Comparison of ENCODE assay signal across 2 cellular contexts in the genomic region with DNA sequence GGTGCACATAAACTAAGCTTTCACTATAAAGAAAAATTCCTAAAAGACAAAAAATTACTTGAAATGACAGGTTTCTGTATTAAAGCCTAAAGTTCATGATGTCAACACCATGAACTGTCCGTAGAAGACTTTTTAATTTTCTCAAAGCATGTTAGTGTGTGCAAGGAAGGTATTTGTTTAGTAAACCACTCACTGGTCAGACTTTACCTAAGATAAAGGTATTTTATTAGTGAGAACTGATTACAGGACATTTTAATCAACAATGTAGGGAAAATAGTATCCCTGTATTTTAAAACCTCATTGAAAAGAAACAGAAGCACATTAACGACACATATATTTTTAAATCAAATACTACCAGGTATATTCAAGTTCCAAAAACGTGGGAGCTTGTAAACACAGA.
TF ChIP-seq lines count a peak whose summit lies in the region.

No MANE protein-coding gene starts in this region.

TF ChIP-seq in endothelial cell of umbilical vein, 7 proteins besides CTCF, POLR2A, EP300 and RAD21:
- no peak for TF ChIP-seq EZH2 (IDR thresholded peaks at IDR 0.05; ENCODE audit: borderline replicate concordance, low read depth, low read length, severe bottlenecking)
- no peak for TF ChIP-seq POLR2AphosphoS5 (IDR thresholded peaks at IDR 0.05; ENCODE audit: insufficient read depth, low read depth, low read length)
- TF ChIP-seq JUN (IDR thresholded peaks at IDR 0.05; ENCODE audit: borderline replicate concordance, insufficient read depth, insufficient read length, low read depth) = no peak
- no peak for TF ChIP-seq MAX (IDR thresholded peaks at IDR 0.05; ENCODE audit: insufficient read depth, insufficient read length)
- no peak for TF ChIP-seq MYC (IDR thresholded peaks at IDR 0.05; ENCODE audit: low read depth, low read length)
- TF ChIP-seq FOS (IDR thresholded peaks at IDR 0.05; ENCODE audit: borderline replicate concordance, insufficient read depth, low read length) = no peak
- TF ChIP-seq GATA2 (IDR thresholded peaks at IDR 0.05; ENCODE audit: insufficient read depth, insufficient read length, low read depth, low read length) = no peak

TF ChIP-seq in GM12891, 5 proteins besides CTCF, POLR2A, EP300 and RAD21 (continued from another document):
- no peak for TF ChIP-seq POLR2AphosphoS5 (IDR thresholded peaks at IDR 0.05; ENCODE audit: low read depth, low read length)
- TF ChIP-seq PAX5 (IDR thresholded peaks at IDR 0.05; ENCODE audit: insufficient read depth, low read length, severe bottlenecking) = no peak
- no peak for TF ChIP-seq TAF1 (IDR thresholded peaks at IDR 0.05; ENCODE audit: low read depth, low read length)
